Comparison of ENCODE assay signal across 1 cellular context in the genomic region with DNA sequence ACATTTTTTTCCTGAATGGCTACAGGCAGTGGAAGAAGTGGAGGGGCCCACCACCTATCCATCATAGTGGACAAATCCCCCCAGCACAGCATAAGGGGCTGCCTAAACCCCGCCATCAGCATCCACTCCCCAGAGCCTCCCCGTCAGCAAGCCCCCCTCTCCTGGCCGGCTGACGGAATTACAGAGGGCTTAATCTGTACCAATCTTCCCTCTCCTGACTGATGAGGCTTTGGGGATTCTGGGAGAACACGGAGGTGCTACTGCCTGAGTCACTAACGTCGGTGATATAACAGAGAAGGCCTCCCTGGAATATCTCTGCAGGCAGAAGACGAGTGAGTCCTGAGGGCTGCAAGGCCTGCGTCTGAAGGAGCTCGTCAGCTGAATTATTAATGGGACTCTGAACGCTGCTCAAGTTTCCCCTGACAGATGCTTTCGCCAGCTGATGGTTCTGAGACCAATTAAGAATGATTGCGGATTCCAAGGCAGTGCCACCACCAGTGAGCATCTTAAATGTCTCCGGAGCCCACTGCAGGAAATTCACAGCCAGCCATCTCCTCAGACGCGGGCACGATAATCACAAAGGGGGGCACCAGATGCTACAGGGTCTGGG.
TF ChIP-seq lines count a peak whose summit lies in the region.

No MANE protein-coding gene starts in this region.

TF ChIP-seq in GM23338, 12 proteins besides CTCF, POLR2A, EP300 and RAD21 (continued from another document):
- TF ChIP-seq, protein P1, sequence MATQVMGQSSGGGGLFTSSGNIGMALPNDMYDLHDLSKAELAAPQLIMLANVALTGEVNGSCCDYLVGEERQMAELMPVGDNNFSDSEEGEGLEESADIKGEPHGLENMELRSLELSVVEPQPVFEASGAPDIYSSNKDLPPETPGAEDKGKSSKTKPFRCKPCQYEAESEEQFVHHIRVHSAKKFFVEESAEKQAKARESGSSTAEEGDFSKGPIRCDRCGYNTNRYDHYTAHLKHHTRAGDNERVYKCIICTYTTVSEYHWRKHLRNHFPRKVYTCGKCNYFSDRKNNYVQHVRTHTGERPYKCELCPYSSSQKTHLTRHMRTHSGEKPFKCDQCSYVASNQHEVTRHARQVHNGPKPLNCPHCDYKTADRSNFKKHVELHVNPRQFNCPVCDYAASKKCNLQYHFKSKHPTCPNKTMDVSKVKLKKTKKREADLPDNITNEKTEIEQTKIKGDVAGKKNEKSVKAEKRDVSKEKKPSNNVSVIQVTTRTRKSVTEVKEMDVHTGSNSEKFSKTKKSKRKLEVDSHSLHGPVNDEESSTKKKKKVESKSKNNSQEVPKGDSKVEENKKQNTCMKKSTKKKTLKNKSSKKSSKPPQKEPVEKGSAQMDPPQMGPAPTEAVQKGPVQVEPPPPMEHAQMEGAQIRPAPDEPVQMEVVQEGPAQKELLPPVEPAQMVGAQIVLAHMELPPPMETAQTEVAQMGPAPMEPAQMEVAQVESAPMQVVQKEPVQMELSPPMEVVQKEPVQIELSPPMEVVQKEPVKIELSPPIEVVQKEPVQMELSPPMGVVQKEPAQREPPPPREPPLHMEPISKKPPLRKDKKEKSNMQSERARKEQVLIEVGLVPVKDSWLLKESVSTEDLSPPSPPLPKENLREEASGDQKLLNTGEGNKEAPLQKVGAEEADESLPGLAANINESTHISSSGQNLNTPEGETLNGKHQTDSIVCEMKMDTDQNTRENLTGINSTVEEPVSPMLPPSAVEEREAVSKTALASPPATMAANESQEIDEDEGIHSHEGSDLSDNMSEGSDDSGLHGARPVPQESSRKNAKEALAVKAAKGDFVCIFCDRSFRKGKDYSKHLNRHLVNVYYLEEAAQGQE (IDR thresholded peaks at IDR 0.05; ENCODE audit: unreplicated experiment): no peak
